Comparison of ENCODE assay signal across 8 cellular contexts in genomic region chrX:70033348-70033747, GRCh38. TPM values are rescaled to one million over a fixed set of nuclear protein-coding genes. Genes with fewer than 3 reads are reported as not detected.
DNase-seq lines count a peak whose midpoint lies in the region; ATAC-seq, FAIRE-seq and TF ChIP-seq lines count a peak whose summit lies in the region.

No MANE protein-coding gene starts in this region.

- H3K27ac ChIP-seq in lower lobe of right lung: no peak overlapping the region

- no peaks in the 10 kb centered on the region for H3K27me3 ChIP-seq in lower lobe of right lung (ENCODE audit: low read depth)

- intact Hi-C loops in lower lobe of right lung (cut with DNase I): no loop called here

- in situ Hi-C loops in astrocyte of the cerebellum (cut with HindIII; ENCODE audit: low sequenced_read_pairs): no loop called here

- no peak for FAIRE-seq in RCC 7860 (lab: Jason Lieb, UNC)

- H3K36me3 ChIP-seq in lower lobe of right lung: no peaks in the 10 kb centered on the region

- ATAC-seq in GM21529 (IDR thresholded peaks at IDR 0.05; ENCODE audit: unreplicated experiment) (peak; percentile 77), lower lobe of right lung (peak; percentile 45 to 49)

- H3K9me3 ChIP-seq in lower lobe of right lung: no peaks in the 10 kb centered on the region

- TF ChIP-seq CTCF in astrocyte of the cerebellum (IDR thresholded peaks at IDR 0.05; ENCODE audit: low read depth, low read length, missing control alignments) (peak; percentile 55), lower lobe of right lung (IDR thresholded peaks at IDR 0.05) (peak; percentile 37)

- H3K4me3 ChIP-seq in astrocyte of the cerebellum (ENCODE audit: low read depth, low read length) (no peak overlapping the region), lower lobe of right lung (no peak overlapping the region)

- no peaks in the 10 kb centered on the region for H3K4me1 ChIP-seq in lower lobe of right lung

- DNase-seq in NCI-H526 (lab: John Stamatoyannopoulos, UW): peak; percentile 1 to 38
- no peak for DNase-seq in NCI-H526 treated with DMSO at 0.1 percent for 48 hours (lab: John Stamatoyannopoulos, UW)
- DNase-seq in NCI-H1048 (lab: John Stamatoyannopoulos, UW): peak; percentile 6
- DNase-seq in astrocyte of the cerebellum (ENCODE audit: low read depth): no peak
- DNase-seq in lower lobe of right lung: no peak
- no peak for DNase-seq in activated CD4-positive, CD25-positive, alpha-beta regulatory T cell treated with anti-CD3 and anti-CD28 coated beads, Interleukin-2, amount 50 U/mL, for 72 hours
- DNase-seq in RCC 7860 (ENCODE audit: low spot score): no peak

RNA-seq across cellular contexts. Expression of gene AWAT2, which starts 16.4 kb away (rescaled TPM):
- 1.0 TPM for total RNA-seq in lower lobe of right lung

RNA-seq across cellular contexts. Expression of gene OTUD6A, which starts 28.9 kb away (rescaled TPM):
- total RNA-seq in lower lobe of right lung: not detected

Comparison
In these comparisons a context has a peak if more than half of its experiments do, and no peak if none do; other contexts are left out.
1. DNase-seq: peak in NCI-H526 (2 of 2) and NCI-H1048 (single experiment); none in NCI-H526 treated with DMSO at 0.1 percent for 48 hours (single experiment), astrocyte of the cerebellum (single experiment), lower lobe of right lung (single experiment), activated CD4-positive, CD25-positive, alpha-beta regulatory T cell treated with anti-CD3 and anti-CD28 coated beads, Interleukin-2, amount 50 U/mL, for 72 hours (single experiment) and RCC 7860 (single experiment).